Comparison of ENCODE assay signal across 19 cellular contexts in the genomic region with DNA sequence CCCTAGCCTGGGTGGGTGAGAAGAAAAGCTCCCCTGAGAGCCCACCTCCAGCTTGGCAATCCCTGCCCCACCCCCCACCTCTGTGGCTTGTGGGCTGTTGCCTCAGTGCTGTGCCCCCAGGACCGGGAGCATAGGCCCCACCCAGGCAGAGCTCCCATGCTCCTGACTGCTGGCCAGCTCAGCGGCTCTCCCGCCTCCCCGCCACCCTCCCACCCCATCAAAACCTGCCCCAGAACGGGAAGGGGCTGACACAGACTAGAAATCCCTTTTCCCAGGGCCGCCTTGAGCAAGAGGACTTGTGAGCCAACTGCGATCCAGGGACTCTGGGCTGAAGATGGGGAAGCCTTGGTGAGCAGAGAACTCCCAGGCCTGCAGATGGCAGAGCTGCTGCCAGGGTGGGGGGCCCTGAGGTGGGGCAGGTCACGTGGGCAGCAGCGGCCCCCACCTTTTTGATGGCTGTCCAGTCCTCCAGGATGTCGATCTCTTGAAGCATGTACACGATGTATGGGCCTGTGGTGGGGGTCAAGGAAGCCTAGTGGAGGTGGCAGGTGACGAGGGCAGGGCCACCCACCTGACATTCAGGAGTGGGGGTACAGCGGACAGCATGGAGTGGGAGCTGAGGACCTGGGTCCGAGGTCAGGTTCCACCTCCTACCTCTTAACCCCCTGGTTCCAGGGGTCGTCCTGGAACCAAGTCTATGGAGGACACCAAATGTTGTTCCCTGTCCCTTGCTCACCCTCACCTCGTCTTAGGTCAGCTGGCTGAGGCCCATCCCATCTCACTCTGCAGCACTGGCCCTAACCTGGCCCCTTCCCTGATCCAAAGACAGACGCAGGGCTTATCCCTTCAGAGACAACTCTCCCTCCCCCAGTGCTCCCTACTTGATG. TPM values are rescaled to one million over a fixed set of nuclear protein-coding genes. Genes with fewer than 3 reads are reported as not detected.
DNase-seq lines count a peak whose midpoint lies in the region; ATAC-seq and TF ChIP-seq lines count a peak whose summit lies in the region.
"Had no signal": no experiment of that assay in that cellular context is flagged by ENCODE, and none has a peak within 500 bp of the region (broad histone marks: within the 10 kb centered on the region; RNA-seq: fewer than 3 reads in every experiment).

No MANE protein-coding gene starts in this region.

- BruUV-seq in Caco-2 (replicated peaks; lab: Mats Ljungman, UMichigan): no TSS peak

- H3K27ac ChIP-seq in RWPE2 (ENCODE audit: poor library complexity, severe bottlenecking): peak overlapping the region; percentile 95
- H3K27ac ChIP-seq: gastroesophageal sphincter, pancreas, thoracic aorta had no signal

- H3K36me3 ChIP-seq in Caco-2 (ENCODE audit: control insufficient read depth, insufficient read depth, low read length) (peaks cover 4% of the 10 kb centered on the region), RWPE2 (ENCODE audit: low read depth) (peaks cover 46% of the 10 kb centered on the region)

- TF ChIP-seq CTCF in Caco-2 (IDR thresholded peaks at IDR 0.05; ENCODE audit: insufficient read depth in 1 of 2, low read depth in 1 of 2, low read length in 1 of 2, severe bottlenecking in 1 of 2, unreplicated experiment in 1 of 2): no peak
- no peak for TF ChIP-seq CTCF in RWPE2 (IDR thresholded peaks at IDR 0.05; ENCODE audit: poor library complexity, severe bottlenecking)
- no peak for TF ChIP-seq CTCF in chondrocyte (IDR thresholded peaks at IDR 0.05)
- TF ChIP-seq CTCF in neural crest cell (conservative IDR thresholded peaks at IDR 0.05): no peak

- intact Hi-C loops in Caco-2 (cut with micrococcal nuclease; ENCODE audit: unreplicated experiment): no loop called here

- H3K4me1 Mint-ChIP-seq in Caco-2 (ENCODE audit: low read depth, unreplicated experiment): peaks cover 13% of the 10 kb centered on the region
- H3K4me1 Mint-ChIP-seq in chondrocyte (ENCODE audit: low read depth): peaks cover 37% of the 10 kb centered on the region
- H3K4me1 Mint-ChIP-seq in neural crest cell: peaks cover 24% of the 10 kb centered on the region

- H3K36me3 Mint-ChIP-seq in Caco-2 (ENCODE audit: insufficient read depth, unreplicated experiment): peaks cover 23% of the 10 kb centered on the region
- H3K36me3 Mint-ChIP-seq in chondrocyte (ENCODE audit: low read depth): peaks cover 16% of the 10 kb centered on the region
- peaks cover 4% of the 10 kb centered on the region for H3K36me3 Mint-ChIP-seq in neural crest cell (ENCODE audit: low read depth)

- DNase-seq in Caco-2: no peak
- DNase-seq in RWPE2 (ENCODE audit: low spot score): no peak
- DNase-seq in chondrocyte (ENCODE audit: low spot score): peak; percentile 72
- DNase-seq in neural crest cell (ENCODE audit: low read depth, low spot score): no peak
- DNase-seq in MV-4-11 (lab: John Stamatoyannopoulos, UW): no peak
- no peak for DNase-seq in NCI-H345 treated with DMSO at 0.1 percent for 48 hours (lab: John Stamatoyannopoulos, UW; ENCODE audit: unreplicated experiment)
- no peak for DNase-seq in activated CD4-positive, alpha-beta T cell treated with anti-CD3 and anti-CD28 coated beads, Interleukin-2, amount 50 U/mL, for 4 hours
- no peak for DNase-seq in putamen (ENCODE audit: low spot score)
- DNase-seq: activated CD4-positive, alpha-beta T cell treated with anti-CD3 and anti-CD28 coated beads for 1 hour; activated T-cell treated with anti-CD3 and anti-CD28 coated beads, Interleukin-2, amount 50 U/mL, for 4 hours; endodermal cell; immature natural killer cell; midbrain; NCI-H2107 had no signal

- H3K27ac Mint-ChIP-seq in Caco-2 (ENCODE audit: unreplicated experiment): peak overlapping the region; percentile 91
- peak overlapping the region; percentile 100 for H3K27ac Mint-ChIP-seq in chondrocyte (ENCODE audit: unreplicated experiment)
- no peak overlapping the region for H3K27ac Mint-ChIP-seq in neural crest cell (ENCODE audit: unreplicated experiment)
- H3K27ac Mint-ChIP-seq: endodermal cell had no signal

- peaks cover 10% of the 10 kb centered on the region for H3K4me1 ChIP-seq in Caco-2
- H3K4me1 ChIP-seq in RWPE2 (ENCODE audit: insufficient read depth, poor library complexity, severe bottlenecking): peaks cover 46% of the 10 kb centered on the region

- no peaks in the 10 kb centered on the region for H3K9me3 ChIP-seq in Caco-2
- no peaks in the 10 kb centered on the region for H3K9me3 ChIP-seq in RWPE2 (ENCODE audit: severe bottlenecking)
- H3K9me3 ChIP-seq: gastroesophageal sphincter, pancreas, thoracic aorta had no signal

- no peaks in the 10 kb centered on the region for H3K27me3 ChIP-seq in Caco-2 (replicated peaks; ENCODE audit: control insufficient read depth, insufficient read depth, low read length)
- no peaks in the 10 kb centered on the region for H3K27me3 ChIP-seq in RWPE2 (ENCODE audit: insufficient read depth, poor library complexity, severe bottlenecking)
- H3K27me3 ChIP-seq: gastroesophageal sphincter, pancreas had no signal

- POLR2A ChIA-PET in Caco-2 (lab: Charles Lee): no interaction called here

- H3K27me3 Mint-ChIP-seq in Caco-2 (ENCODE audit: insufficient read depth, unreplicated experiment) (no peaks in the 10 kb centered on the region), chondrocyte (ENCODE audit: low read depth) (no peaks in the 10 kb centered on the region), neural crest cell (ENCODE audit: low read depth) (no peaks in the 10 kb centered on the region)

- H3K9me3 Mint-ChIP-seq in Caco-2 (ENCODE audit: unreplicated experiment) (no peaks in the 10 kb centered on the region), chondrocyte (ENCODE audit: low read depth) (no peaks in the 10 kb centered on the region), neural crest cell (no peaks in the 10 kb centered on the region)
- H3K9me3 Mint-ChIP-seq: activated T-cell treated with anti-CD3 and anti-CD28 coated beads, Interleukin-2, amount 50 U/mL, for 4 hours; CD14-positive monocyte; endodermal cell; immature natural killer cell; T-helper 1 cell treated with Interleukin-12 subunit alpha and Interleukin-12 subunit beta and Interleukin-4 antibody, amounts not matched to agents 30 μg/mL and 1 μg/mL, for 36 hours had no signal

- H3K4me3 ChIP-seq in Caco-2 (ENCODE audit: low read depth, low read length) (no peak overlapping the region), RWPE2 (ENCODE audit: severe bottlenecking) (no peak overlapping the region)
- H3K4me3 ChIP-seq: gastroesophageal sphincter, pancreas, thoracic aorta had no signal

- CTCF ChIA-PET in Caco-2 (lab: Charles Lee): interaction anchor here (1.3 to 1.4 kb wide), 2 partner anchors 26 kb away, joined by 3 read pairs; no protein-coding TSS in a partner anchor

- ATAC-seq in RWPE2 (ENCODE audit: low read depth): no peak
- ATAC-seq: activated T-cell treated with anti-CD3 and anti-CD28 coated beads, Interleukin-2, amount 50 U/mL, for 4 hours; gastroesophageal sphincter; pancreas had no signal

- H3K4me3 Mint-ChIP-seq in Caco-2 (ENCODE audit: unreplicated experiment) (no peak overlapping the region), chondrocyte (ENCODE audit: unreplicated experiment) (no peak overlapping the region), neural crest cell (peak overlapping the region; percentile 49)
- H3K4me3 Mint-ChIP-seq: activated T-cell treated with anti-CD3 and anti-CD28 coated beads, Interleukin-2, amount 50 U/mL, for 4 hours; CD14-positive monocyte; endodermal cell; immature natural killer cell; T-helper 1 cell treated with Interleukin-12 subunit alpha and Interleukin-12 subunit beta and Interleukin-4 antibody, amounts not matched to agents 30 μg/mL and 1 μg/mL, for 36 hours had no signal

RNA-seq across cellular contexts. Expression of a gene that starts 2.3 kb away (rescaled TPM):
- 11.7 and 12.7 TPM in 2 replicates for total RNA-seq in Caco-2 (2022)
- 7.1 to 7.7 TPM (median 7.2 TPM) in 3 replicates for total RNA-seq in chondrocyte
- total RNA-seq in neural crest cell: 3.7 and 4.3 TPM in 2 replicates

RNA-seq across cellular contexts. Expression of a gene that starts 6.4 kb away (rescaled TPM):
- total RNA-seq in Caco-2 (2022) (58.1 and 58.2 TPM in 2 replicates), chondrocyte (22.4 to 23.6 TPM (median 23.3 TPM) in 3 replicates), neural crest cell (40.2 and 49.0 TPM in 2 replicates)

RNA-seq across cellular contexts. Expression of a gene that starts 8.9 kb away (rescaled TPM):
- total RNA-seq in Caco-2 (2022) (23.0 and 23.8 TPM in 2 replicates), chondrocyte (18.2 to 30.4 TPM (median 21.1 TPM) in 3 replicates), neural crest cell (43.3 and 43.8 TPM in 2 replicates)

RNA-seq across cellular contexts. Expression of a gene that starts 21.7 kb away (rescaled TPM):
- total RNA-seq in Caco-2 (2022): 0.27 TPM in 1 of 2 replicates, not detected in the other
- 44.5 to 113 TPM (median 109 TPM) in 3 replicates for total RNA-seq in chondrocyte
- total RNA-seq in neural crest cell: 4.2 and 4.8 TPM in 2 replicates

RNA-seq across cellular contexts. Expression of a gene that starts 33.0 kb away (rescaled TPM):
- total RNA-seq in Caco-2 (2022): 30.3 and 32.0 TPM in 2 replicates
- 2.6 to 8.9 TPM (median 7.9 TPM) in 3 replicates for total RNA-seq in chondrocyte
- 38.7 and 39.5 TPM in 2 replicates for total RNA-seq in neural crest cell
